Comparison of ENCODE assay signal across 16 cellular contexts in the genomic region with DNA sequence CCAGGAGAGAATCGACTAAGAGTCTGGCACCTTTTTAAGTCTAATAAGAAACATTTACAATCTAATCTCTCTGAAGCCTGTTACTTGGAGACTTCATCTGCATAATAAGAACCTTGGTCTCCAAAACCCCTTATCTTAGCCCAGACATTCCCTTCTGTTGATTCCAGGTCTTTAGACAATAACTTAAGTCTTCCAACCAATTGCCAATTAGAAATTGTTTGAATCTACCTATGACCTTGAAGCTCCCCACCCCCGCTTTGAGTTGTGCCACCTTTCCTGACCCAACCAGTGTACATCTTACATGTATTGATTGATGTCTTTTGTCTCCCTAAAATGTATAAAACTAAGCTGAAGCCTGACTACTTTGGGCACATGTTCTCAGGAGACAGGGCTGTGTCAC. TPM values are rescaled to one million over a fixed set of nuclear protein-coding genes. Genes with fewer than 3 reads are reported as not detected.
DNase-seq lines count a peak whose midpoint lies in the region; ATAC-seq, FAIRE-seq and TF ChIP-seq lines count a peak whose summit lies in the region.
"Had no signal": no experiment of that assay in that cellular context is flagged by ENCODE, and none has a peak within 500 bp of the region (broad histone marks: within the 10 kb centered on the region; RNA-seq: fewer than 3 reads in every experiment).

No MANE protein-coding gene starts in this region.

- no peak overlapping the region for H3K14ac ChIP-seq in H1 (ENCODE audit: insufficient read length)

- ATAC-seq in left ventricle myocardium superior (no peak), GM18861 (IDR thresholded peaks at IDR 0.05; ENCODE audit: unreplicated experiment) (no peak), mucosa of descending colon (no peak)

- H3K9ac ChIP-seq in H1 (replicated peaks in 1 of 4; ENCODE audit: extremely low read depth in 1 of 4, low read depth in 3 of 4, low read length in 3 of 4) (peak overlapping the region in 3 of 4 experiments; percentile 9 to 60 (median 24); a peak in 3 of 7 replicates), parathyroid adenoma (no peak overlapping the region)

- no peaks in the 10 kb centered on the region for H3K36me3 ChIP-seq in right atrium auricular region
- no peaks in the 10 kb centered on the region for H3K36me3 ChIP-seq in H1 (ENCODE audit: control insufficient read depth in 2 of 4, insufficient read depth in 4 of 4, low read length in 3 of 4)
- no peaks in the 10 kb centered on the region for H3K36me3 ChIP-seq in parathyroid adenoma (ENCODE audit: control insufficient read depth, insufficient read depth, low read length)
- H3K36me3 ChIP-seq in vagina, result no peaks in the 10 kb centered on the region
- H3K36me3 ChIP-seq in mucosa of descending colon (ENCODE audit: low read depth), result no peaks in the 10 kb centered on the region
- H3K36me3 ChIP-seq: lower lobe of right lung had no signal

- H3K4me1 ChIP-seq in right atrium auricular region (peaks cover 0 to 41% of the 10 kb centered on the region in 2 donors), H1 (replicated peaks in 1 of 4; ENCODE audit: control insufficient read depth in 3 of 4, insufficient read depth in 4 of 4, low read length in 3 of 4) (peaks cover 8 to 26% (median 22%) of the 10 kb centered on the region in 4 experiments; a peak in 6 of 7 replicates), parathyroid adenoma (peaks cover 9% of the 10 kb centered on the region), vagina (no peaks in the 10 kb centered on the region), mucosa of descending colon (ENCODE audit: low read depth) (no peaks in the 10 kb centered on the region)

- H3K27me3 ChIP-seq in right atrium auricular region (no peaks in the 10 kb centered on the region), H1 (replicated peaks in 1 of 4; ENCODE audit: control insufficient read depth in 3 of 4, extremely low read depth in 1 of 4, insufficient read depth in 3 of 4, low read length in 3 of 4) (no peaks in the 10 kb centered on the region), parathyroid adenoma (ENCODE audit: control insufficient read depth, insufficient read depth, low read length) (no peaks in the 10 kb centered on the region), vagina (no peaks in the 10 kb centered on the region)

- no peak for TF ChIP-seq RAD21 in H1 (IDR thresholded peaks at IDR 0.05 in 1 of 2, conservative IDR thresholded peaks at IDR 0.05 in 1 of 2; ENCODE audit: low read depth in 2 of 2, low read length in 2 of 2)

- intact Hi-C loops in left ventricle myocardium superior (cut with micrococcal nuclease), result no loop called here
- intact Hi-C loops in vagina (cut with DNase I), result no loop called here
- intact Hi-C loops in mucosa of descending colon (cut with DNase I, micrococcal nuclease), result loop anchor here in 1 of 2 donors (5.0 kb wide), 1 partner anchor 127 kb away; no protein-coding TSS in a partner anchor

- H3K4me2 ChIP-seq in H1 (ENCODE audit: insufficient read depth in 1 of 2, low read depth in 2 of 2, low read length in 2 of 2), result peak overlapping the region; percentile 43 to 70
- no peak overlapping the region for H3K4me2 ChIP-seq in parathyroid adenoma (ENCODE audit: low read length)

- H3K4me3 ChIP-seq in right atrium auricular region, result no peak overlapping the region
- peak overlapping the region in 1 of 4 experiments; percentile 44; a peak in 3 of 8 replicates for H3K4me3 ChIP-seq in H1 (ENCODE audit: extremely low read depth in 1 of 4, insufficient read depth in 2 of 4, low read depth in 3 of 4, low read length in 4 of 4)
- H3K4me3 ChIP-seq in parathyroid adenoma (ENCODE audit: low read depth, low read length), result no peak overlapping the region
- H3K4me3 ChIP-seq in vagina, result no peak overlapping the region
- H3K4me3 ChIP-seq in mucosa of descending colon, result no peak overlapping the region
- H3K4me3 ChIP-seq: lower lobe of right lung had no signal

- H3K79me1 ChIP-seq in H1 (ENCODE audit: low read depth, low read length), result no peaks in the 10 kb centered on the region

- H3K56ac ChIP-seq in H1 (replicated peaks; ENCODE audit: insufficient read length, low read depth, low read length), result no peak overlapping the region

- POLR2A ChIA-PET in H1 (lab: Charles Lee; ENCODE audit: partially characterized antibody), result interaction anchor here (0.6 to 3.5 kb wide), 8 partner anchors 13 to 128 kb away, joined by 3 to 19 read pairs (median 4); no protein-coding TSS in a partner anchor

- no peak overlapping the region for H3K4ac ChIP-seq in H1 (replicated peaks; ENCODE audit: insufficient read length, low read depth, low read length)

- TF ChIP-seq CTCF in right atrium auricular region (IDR thresholded peaks at IDR 0.05), result no peak
- no peak for TF ChIP-seq CTCF in H1 (IDR thresholded peaks at IDR 0.05; ENCODE audit: control extremely low read depth in 1 of 3, insufficient read depth in 1 of 3, low read depth in 1 of 3, low read length in 3 of 3)
- no peak for TF ChIP-seq CTCF in parathyroid adenoma (IDR thresholded peaks at IDR 0.05)
- TF ChIP-seq CTCF in vagina (IDR thresholded peaks at IDR 0.05), result no peak
- no peak for TF ChIP-seq CTCF in mucosa of descending colon (IDR thresholded peaks at IDR 0.05)

- no peak overlapping the region for H3K23ac ChIP-seq in H1 (ENCODE audit: insufficient read length)

- peak overlapping the region; percentile 95 for H2BK5ac ChIP-seq in H1 (ENCODE audit: low read depth, low read length)

- no peaks in the 10 kb centered on the region for H4K20me1 ChIP-seq in H1 (replicated peaks in 1 of 2; ENCODE audit: control insufficient read depth in 1 of 2, insufficient read depth in 2 of 2, low read length in 2 of 2)

- no peaks in the 10 kb centered on the region; the same call in 1 of the 2 replicates for H3K23me2 ChIP-seq in H1 (ENCODE audit: low read depth, low read length)

- H2BK15ac ChIP-seq in H1 (ENCODE audit: low read length), result no peak overlapping the region

- CTCF ChIA-PET in H1 (lab: Charles Lee; ENCODE audit: partially characterized antibody), result interaction anchor here (0.7 to 6.1 kb wide), 39 partner anchors 9 to 435 kb away, joined by 3 to 75 read pairs (median 6); a partner anchor contains a TSS

- TF ChIP-seq POLR2A in H1 (IDR thresholded peaks at IDR 0.05; ENCODE audit: control extremely low read depth in 1 of 2, low read depth in 2 of 2, low read length in 2 of 2), result no peak
- TF ChIP-seq POLR2A in vagina (IDR thresholded peaks at IDR 0.05), result no peak

- peak; percentile 68 for FAIRE-seq in H1 (lab: Jason Lieb, UNC)

- H4K91ac ChIP-seq in H1 (replicated peaks; ENCODE audit: insufficient read length, low read length), result no peak overlapping the region

- H2BK12ac ChIP-seq in H1 (ENCODE audit: low read depth, low read length), result peak overlapping the region; percentile 65; the same call in 1 of the 2 replicates

- no peaks in the 10 kb centered on the region for H3K79me2 ChIP-seq in H1 (ENCODE audit: control insufficient read depth in 1 of 2, insufficient read depth in 2 of 2, low read length in 2 of 2)
- no peaks in the 10 kb centered on the region for H3K79me2 ChIP-seq in parathyroid adenoma

- peak overlapping the region; percentile 49 for H4K5ac ChIP-seq in H1 (ENCODE audit: insufficient read length, low read depth, low read length)

- H2BK120ac ChIP-seq in H1 (replicated peaks; ENCODE audit: low read depth, low read length), result peak overlapping the region; percentile 71

- peak overlapping the region; percentile 20; the same call in 1 of the 2 replicates for H3K18ac ChIP-seq in H1 (ENCODE audit: extremely low read depth, low read length)

- H2BK20ac ChIP-seq in H1 (ENCODE audit: low read length), result peak overlapping the region; percentile 51; the same call in 1 of the 2 replicates

- no peaks in the 10 kb centered on the region for H3K9me3 ChIP-seq in right atrium auricular region
- H3K9me3 ChIP-seq in H1 (ENCODE audit: insufficient read depth in 2 of 2, low read depth in 1 of 2, low read length in 1 of 2), result no peaks in the 10 kb centered on the region
- no peaks in the 10 kb centered on the region for H3K9me3 ChIP-seq in parathyroid adenoma (ENCODE audit: control insufficient read depth, low read length)
- H3K9me3 ChIP-seq in vagina, result no peaks in the 10 kb centered on the region
- no peaks in the 10 kb centered on the region for H3K9me3 ChIP-seq in mucosa of descending colon
- H3K9me3 ChIP-seq: lower lobe of right lung had no signal

- DNase-seq in right atrium auricular region (ENCODE audit: low spot score), result no peak
- DNase-seq in left ventricle myocardium superior, result no peak
- no peak for DNase-seq in H1 (ENCODE audit: low read depth in 1 of 2, low spot score in 2 of 2)
- no peak for DNase-seq in vagina (ENCODE audit: extremely low spot score in 2 of 2)
- DNase-seq in NCI-H446 treated with DMSO at 0.1 percent for 48 hours (lab: John Stamatoyannopoulos, UW), result no peak
- DNase-seq in mucosa of descending colon, result no peak
- DNase-seq: ACHN; activated CD4-positive, alpha-beta T cell treated with anti-CD3 and anti-CD28 coated beads, Interleukin-2, amount 10 ng/mL, durations not matched to agents 7 days and 5 days; activated naive CD4-positive, alpha-beta T cell treated with anti-CD3 and anti-CD28 coated beads, Interleukin-2, amount 10 ng/mL, durations not matched to agents 7 days and 5 days; effector memory CD4-positive, alpha-beta T cell; KBM-7; lower lobe of right lung; SIG-M5; stimulated activated CD4-positive, alpha-beta T cell treated with anti-CD3 and anti-CD28 coated beads, Interleukin-2, amount 100 ng/mL, for 48 hours had no signal

- 5% methylated on average over 2 of the region's 2 CpGs; no CpG with 5 or more reads in 1 of the 2 experiments for WGBS in H1 (ENCODE audit: extremely low coverage in 1 of 2, insufficient coverage in 1 of 2, insufficient read length in 1 of 2, insufficient replicate concordance in 2 of 2, low coverage in 1 of 2, low lambda C conversion rate in 2 of 2, missing lambda C conversion rate in 1 of 2), 2 experiments

- peak overlapping the region; percentile 83 to 86 for H3K27ac ChIP-seq in right atrium auricular region
- H3K27ac ChIP-seq in H1 (ENCODE audit: low read depth, low read length), result peak overlapping the region; percentile 82
- H3K27ac ChIP-seq in parathyroid adenoma, result no peak overlapping the region
- peak overlapping the region; percentile 9 for H3K27ac ChIP-seq in vagina

- H2AK5ac ChIP-seq in H1 (ENCODE audit: low read depth, low read length), result no peak overlapping the region; the same call in 1 of the 2 replicates

- TF ChIP-seq EP300 in H1 (IDR thresholded peaks at IDR 0.05; ENCODE audit: borderline replicate concordance in 1 of 2, low read depth in 2 of 2, low read length in 2 of 2), result no peak

- H2AFZ ChIP-seq in H1 (ENCODE audit: low read length) (no peak overlapping the region), parathyroid adenoma (peak overlapping the region; percentile 47)

- H4K8ac ChIP-seq in H1 (ENCODE audit: extremely low read depth, insufficient read depth, low read length), result no peak overlapping the region

RNA-seq across cellular contexts. Expression of a gene that starts 49.5 kb away (rescaled TPM):
- total RNA-seq in right atrium auricular region, result 100 to 1,000 TPM; 114 to 197 TPM
- total RNA-seq in left ventricle myocardium superior, result 140 TPM
- total RNA-seq in H1 (2021; fragmentation: NEBNext Ultra II Directional; extraction: Animal tissue kit (Norgen Biotek cat#: 25700)), result 29.0 and 32.7 TPM in 2 replicates
- polyA plus RNA-seq in H1 (2011; rRNA removed), result 17.2 and 30.2 TPM in 2 replicates
- 26.5 TPM for polyA plus RNA-seq in H1 (2011; cell fraction: cytosol; rRNA removed)
- polyA plus RNA-seq in H1 (2011; cell fraction: nucleus; rRNA removed), result 26.8 TPM
- polyA plus RNA-seq in H1 (2012, experiment 1 of 2), result 16.2 to 31.9 TPM (median 25.0 TPM) in 4 replicates
- 1.9 TPM for polyA plus RNA-seq in H1 (2012, experiment 2 of 2)
- polyA plus RNA-seq in H1 (2013, experiment 1 of 2), result 15.9 TPM
- polyA plus RNA-seq in H1 (2013, experiment 2 of 2), result 15.1 TPM
- polyA minus RNA-seq in H1 (2011; rRNA and poly(A)+ RNA removed), result 71.3 and 92.7 TPM in 2 replicates
- polyA minus RNA-seq in H1 (2011; cell fraction: cytosol; rRNA and poly(A)+ RNA removed), result 12.8 TPM
- 64.0 TPM for polyA minus RNA-seq in H1 (2011; cell fraction: nucleus; rRNA and poly(A)+ RNA removed)
- total RNA-seq in vagina, result 18.4 TPM
- 10 to 100 TPM in 1 of 3 donors, 1 to 10 TPM in 2; 2.8 to 23.5 (median 7.4) TPM for total RNA-seq in mucosa of descending colon
- total RNA-seq: activated CD4-positive, alpha-beta T cell treated with anti-CD3 and anti-CD28 coated beads, Interleukin-2, amount 10 ng/mL, durations not matched to agents 7 days and 5 days had no signal
